Comparison of ENCODE assay signal across 8 cellular contexts in the genomic region with DNA sequence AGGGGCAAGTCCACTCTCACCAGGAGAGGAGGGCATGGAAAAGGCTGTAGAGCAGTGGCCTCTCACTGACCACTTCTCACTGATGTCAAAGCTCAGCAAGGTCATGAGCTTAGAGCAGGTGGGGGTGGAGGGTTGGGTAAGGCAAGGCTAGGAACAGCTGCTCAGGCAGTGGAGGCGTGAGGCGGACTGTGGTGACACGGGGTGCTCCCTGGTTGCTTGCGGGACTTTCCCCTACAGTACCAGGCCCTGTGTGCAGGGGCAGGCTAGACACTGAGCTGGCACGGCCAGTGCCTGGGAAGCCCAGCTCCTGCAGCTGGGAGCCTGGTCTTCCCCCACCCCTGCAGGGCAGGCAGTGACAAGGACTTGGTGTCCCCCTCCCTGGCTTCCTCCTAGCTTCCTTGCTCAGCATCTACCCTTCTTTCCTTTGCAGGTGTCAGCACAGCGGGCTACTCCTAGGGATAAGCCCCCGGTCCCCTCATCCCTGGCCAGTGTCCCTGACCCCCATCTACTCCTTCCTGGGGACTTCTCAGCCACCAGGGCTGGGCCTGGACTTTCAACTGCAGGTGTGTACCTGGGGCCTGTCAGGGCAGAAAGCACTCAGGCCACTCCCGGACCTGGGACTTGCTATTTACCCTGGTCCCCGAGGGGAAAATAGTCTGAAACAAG.
A peak's percentile ranks its signal among the peaks of the same experiment; 100 is the strongest.
DNase-seq lines count a peak whose midpoint lies in the region; ATAC-seq and TF ChIP-seq lines count a peak whose summit lies in the region.

No MANE protein-coding gene starts in this region.

- H3K27me3 ChIP-seq in neutrophil: no peaks in the 10 kb centered on the region

- no peak overlapping the region for H3K4me3 ChIP-seq in neutrophil (ENCODE audit: low read depth in 1 of 2, low read length in 1 of 2)

- H3K4me1 ChIP-seq in neutrophil (ENCODE audit: control insufficient read depth in 1 of 2, insufficient read depth in 1 of 2, low read depth in 1 of 2, low read length in 1 of 2): peaks cover 19 to 23% of the 10 kb centered on the region in 2 experiments

- TF ChIP-seq POLR2A in GM18505 (IDR thresholded peaks at IDR 0.05; ENCODE audit: borderline replicate concordance, extremely low read depth, insufficient read depth, insufficient read length): peak; percentile 47

- peak; percentile 62 to 72 for DNase-seq in activated CD4-positive, alpha-beta T cell treated with anti-CD3 and anti-CD28 coated beads, Interleukin-2, amount 50 U/mL, for 48 hours
- no peak for DNase-seq in NCI-H446 treated with DMSO at 0.1 percent for 48 hours (lab: John Stamatoyannopoulos, UW)
- DNase-seq in DMS 273 (lab: John Stamatoyannopoulos, UW; ENCODE audit: unreplicated experiment): no peak

- H3K9me3 ChIP-seq in neutrophil: no peaks in the 10 kb centered on the region

- no peak for ATAC-seq in GM18505 (IDR thresholded peaks at IDR 0.05; ENCODE audit: unreplicated experiment)
- peak; percentile 78 for ATAC-seq in HG02588 (IDR thresholded peaks at IDR 0.05; ENCODE audit: unreplicated experiment)
- no peak for ATAC-seq in GM21390 (IDR thresholded peaks at IDR 0.05; ENCODE audit: unreplicated experiment)
- ATAC-seq in HG03025 (IDR thresholded peaks at IDR 0.05; ENCODE audit: low FRiP score, unreplicated experiment): no peak

- H3K27ac ChIP-seq in neutrophil: peak overlapping the region; percentile 76

- no peak for TF ChIP-seq CTCF in neutrophil (IDR thresholded peaks at IDR 0.05)

- H3K36me3 ChIP-seq in neutrophil: peaks cover 91% of the 10 kb centered on the region

Comparison
In these comparisons a context has a peak if more than half of its experiments do, and no peak if none do; other contexts are left out.
1. DNase-seq: peak in activated CD4-positive, alpha-beta T cell treated with anti-CD3 and anti-CD28 coated beads, Interleukin-2, amount 50 U/mL, for 48 hours (2 of 2); none in NCI-H446 treated with DMSO at 0.1 percent for 48 hours (single experiment) and DMS 273 (single experiment).